Comparison of ENCODE assay signal across 6 cellular contexts in genomic region chr9:72905514-72906480, GRCh38. TPM values are rescaled to one million over a fixed set of nuclear protein-coding genes. Genes with fewer than 3 reads are reported as not detected.
"Had no signal": no experiment of that assay in that cellular context is flagged by ENCODE, and none has a peak within 500 bp of the region (broad histone marks: within the 10 kb centered on the region; RNA-seq: fewer than 3 reads in every experiment).

No MANE protein-coding gene starts in this region.

- FAIRE-seq: H1, HTR-8/SVneo had no signal

- H3K4me3 ChIP-seq: GM23338 had no signal

- H3K4me1 Mint-ChIP-seq: GM23338 had no signal

- DNase-seq: H9, HCEC 1CT, IMR-90 had no signal

- H3K9me3 Mint-ChIP-seq: GM23338, H9 had no signal

- ATAC-seq: GM23338 had no signal

- H3K4me2 ChIP-seq: GM23338 had no signal

- H3K4me3 Mint-ChIP-seq: GM23338, H9 had no signal

- H3K27ac Mint-ChIP-seq: GM23338, H9 had no signal

RNA-seq across cellular contexts. Expression of gene ALDH1A1, which starts 47.1 kb away (rescaled TPM):
- total RNA-seq: IMR-90 had no signal
- polyA plus RNA-seq: IMR-90 had no signal
